ENCODE assay signal across 8 cellular contexts in the genomic region with DNA sequence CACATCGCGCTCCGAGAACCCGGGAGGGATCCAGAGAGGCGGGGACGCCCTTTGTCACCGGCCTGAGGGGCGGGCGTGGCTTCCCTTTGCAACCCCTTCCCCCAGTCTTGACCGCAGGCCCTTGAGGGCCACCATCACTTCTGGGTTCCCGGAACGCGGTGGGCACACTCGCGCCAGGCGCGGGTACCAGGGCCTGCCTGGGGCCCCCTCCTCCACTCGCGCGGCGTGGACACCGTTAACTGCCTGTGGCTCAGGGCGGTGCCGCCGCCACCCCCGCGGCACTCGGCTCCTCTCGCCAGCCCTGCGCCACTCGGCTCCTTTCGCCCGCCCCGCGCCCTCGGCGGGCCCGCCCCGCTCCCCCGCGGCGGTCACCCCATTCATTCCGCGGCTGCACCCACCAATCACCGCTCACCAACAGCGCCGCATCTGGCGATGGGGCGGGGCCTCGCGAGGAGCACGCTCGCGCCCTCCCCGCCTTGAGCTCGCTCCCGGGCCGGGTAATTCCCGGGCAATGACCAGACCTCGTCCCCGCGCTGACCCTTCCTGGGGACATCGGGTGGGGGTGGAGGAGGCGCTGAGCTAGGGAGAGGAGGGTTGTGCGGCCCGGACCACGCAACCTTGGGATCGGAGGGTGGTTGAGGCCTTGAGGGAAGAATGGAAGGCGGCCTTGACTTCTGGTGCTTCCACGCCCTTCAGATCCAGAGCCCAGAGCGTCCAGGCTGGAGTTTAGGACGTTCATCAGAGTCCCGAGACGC. TPM values are rescaled to one million over a fixed set of nuclear protein-coding genes. Genes with fewer than 3 reads are reported as not detected.
A peak's percentile ranks its signal among the peaks of the same experiment; 100 is the strongest.
DNase-seq lines count a peak whose midpoint lies in the region; ATAC-seq, FAIRE-seq and TF ChIP-seq lines count a peak whose summit lies in the region.

No MANE protein-coding gene starts in this region.

- DNase-seq in Caki2 (ENCODE audit: low read depth) (peak; percentile 97), HT1080 (ENCODE audit: low read depth) (peak; percentile 93), NOMO-1 treated with dmso at 0.1 percent for 144 hours (lab: John Stamatoyannopoulos, UW; ENCODE audit: unreplicated experiment) (peak; percentile 90), mesothelial cell of epicardium (ENCODE audit: low spot score in 2 of 2, unreplicated experiment in 2 of 2) (peak; percentile 87 to 94)
- DNase-seq in activated CD8-positive, alpha-beta memory T cell treated with anti-CD3 and anti-CD28 coated beads, Interleukin-2, amount 50 U/mL, for 48 hours, result peak; percentile 93
- peak; percentile 75 for DNase-seq in stimulated activated CD8-positive, alpha-beta memory T cell treated with anti-CD3 and anti-CD28 coated beads, Interleukin-15, amount 100 ng/mL, for 24 hours (ENCODE audit: low read depth)

- in situ Hi-C loops in Caki2 (cut with HindIII; ENCODE audit: low pct_unique_long_range_greater_than_20kb, low sequenced_read_pairs), result no loop called here

- no peak for TF ChIP-seq CTCF in mesothelial cell of epicardium (IDR thresholded peaks at IDR 0.05; ENCODE audit: unreplicated experiment)

- FAIRE-seq in endometrium (lab: Jason Lieb, UNC), result peak; percentile 21

- peaks cover 3% of the 10 kb centered on the region for H3K9me3 Mint-ChIP-seq in mesothelial cell of epicardium

- H3K27ac Mint-ChIP-seq in mesothelial cell of epicardium, result peak overlapping the region; percentile 100

- H3K36me3 Mint-ChIP-seq in mesothelial cell of epicardium, result no peaks in the 10 kb centered on the region

- H3K27me3 Mint-ChIP-seq in mesothelial cell of epicardium (ENCODE audit: low read depth), result no peaks in the 10 kb centered on the region

- peak; percentile 88 for ATAC-seq in GM21367 (IDR thresholded peaks at IDR 0.05; ENCODE audit: unreplicated experiment)

- H3K4me1 Mint-ChIP-seq in mesothelial cell of epicardium, result peaks cover 32% of the 10 kb centered on the region

- H3K4me3 Mint-ChIP-seq in mesothelial cell of epicardium, result peak overlapping the region; percentile 85

RNA-seq across cellular contexts. Expression of gene ELOVL5, which starts 10.5 kb away (rescaled TPM):
- total RNA-seq in Caki2 (2014; rRNA removed; shearing (Covaris generic); ENCODE audit: low replicate concordance), result 5.8 and 13.0 TPM in 2 replicates
- 37.3 and 85.6 TPM in 2 replicates for total RNA-seq in HT1080 (2014; rRNA removed; shearing (Covaris generic))
- polyA plus RNA-seq in HT1080 (2015; cell fraction: cytosol; rRNA removed), result 73.5 and 86.1 TPM in 2 replicates
- polyA plus RNA-seq in HT1080 (2015; cell fraction: nucleus; rRNA removed), result 106 and 114 TPM in 2 replicates
- 109 to 113 TPM (median 110 TPM) in 3 replicates for total RNA-seq in mesothelial cell of epicardium

Comparison
In these comparisons a context has a peak if more than half of its experiments do, and no peak if none do; other contexts are left out.
1. Peak in every context shown above with its lines: DNase-seq and ATAC-seq.